Comparison of ENCODE assay signal across 9 cellular contexts in the genomic region with DNA sequence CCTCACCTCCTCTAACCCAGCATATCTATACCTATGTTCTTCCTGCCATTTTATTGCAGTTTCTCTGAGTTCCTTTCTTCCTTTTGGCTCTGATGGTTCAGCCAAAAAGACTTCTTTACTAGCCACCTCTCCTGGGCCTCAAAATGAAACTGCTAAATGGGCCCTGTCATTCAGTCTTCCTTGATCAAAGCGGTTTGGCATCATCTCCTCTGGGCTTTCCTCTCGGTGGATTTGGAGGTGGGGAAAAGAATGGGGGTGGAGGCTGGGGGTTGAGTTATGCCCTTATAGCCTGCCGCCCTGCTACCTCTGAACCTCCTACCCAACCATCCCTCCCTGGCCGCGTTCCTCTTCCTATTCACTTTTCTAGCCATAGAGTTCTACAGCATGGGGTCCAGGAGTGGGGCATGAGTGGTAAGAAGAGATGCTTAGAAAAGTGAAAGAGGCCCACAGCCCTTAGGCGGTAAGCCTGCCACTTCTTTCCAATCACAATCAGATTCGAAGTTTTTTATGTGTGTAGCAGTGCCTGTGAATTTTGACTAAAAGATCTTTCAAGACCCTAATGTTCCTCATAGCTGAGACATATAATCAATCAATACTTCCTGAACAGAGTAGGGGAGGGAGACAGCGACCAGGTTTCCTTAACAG. TPM values are rescaled to one million over a fixed set of nuclear protein-coding genes. Genes with fewer than 3 reads are reported as not detected.
DNase-seq lines count a peak whose midpoint lies in the region; ATAC-seq, FAIRE-seq and TF ChIP-seq lines count a peak whose summit lies in the region.
"Had no signal": no experiment of that assay in that cellular context is flagged by ENCODE, and none has a peak within 500 bp of the region (broad histone marks: within the 10 kb centered on the region; RNA-seq: fewer than 3 reads in every experiment).

No MANE protein-coding gene starts in this region.

- peaks cover 15 to 18% of the 10 kb centered on the region in 2 donors for H3K27me3 Mint-ChIP-seq in stimulated activated naive B cell treated with anti-CD40 and anti-IgM and Interleukin-4, amounts not matched to agents 10 μg/mL and 1 μg/mL and 100 μg/mL, for 72 hours

- H3K36me3 ChIP-seq in GM23248 (ENCODE audit: low read depth): peaks cover 12% of the 10 kb centered on the region; the same call in 1 of the 2 replicates
- H3K36me3 ChIP-seq in gastroesophageal sphincter: peaks cover 0 to 1% of the 10 kb centered on the region in 2 donors
- no peaks in the 10 kb centered on the region for H3K36me3 ChIP-seq in sigmoid colon
- no peaks in the 10 kb centered on the region for H3K36me3 ChIP-seq in small intestine (ENCODE audit: control insufficient read depth in 2 of 2, insufficient read depth in 2 of 2, low read length in 2 of 2)

- H3K4me3 Mint-ChIP-seq in stimulated activated naive B cell treated with anti-CD40 and anti-IgM and Interleukin-4, amounts not matched to agents 10 μg/mL and 1 μg/mL and 100 μg/mL, for 72 hours: no peak overlapping the region

- TF ChIP-seq EP300 in gastroesophageal sphincter (IDR thresholded peaks at IDR 0.05) (no peak), sigmoid colon (IDR thresholded peaks at IDR 0.05) (no peak)

- H3K9me3 ChIP-seq in GM23248 (ENCODE audit: low read depth): no peaks in the 10 kb centered on the region
- H3K9me3 ChIP-seq in gastroesophageal sphincter: no peaks in the 10 kb centered on the region
- no peaks in the 10 kb centered on the region for H3K9me3 ChIP-seq in sigmoid colon
- H3K9me3 ChIP-seq in small intestine (ENCODE audit: control insufficient read depth, low read depth): no peaks in the 10 kb centered on the region

- in situ Hi-C loops in GM23248 (cut with MboI): no loop called here

- H3K4me1 Mint-ChIP-seq in stimulated activated naive B cell treated with anti-CD40 and anti-IgM and Interleukin-4, amounts not matched to agents 10 μg/mL and 1 μg/mL and 100 μg/mL, for 72 hours: peaks cover 0 to 5% of the 10 kb centered on the region in 2 donors

- 85 to 88% methylated on average over 8 of the region's 8 CpGs for WGBS in GM23248 (ENCODE audit: low coverage in 1 of 2, low lambda C conversion rate in 2 of 2, missing lambda C conversion rate in 2 of 2), 2 experiments
- WGBS in gastroesophageal sphincter (ENCODE audit: low coverage in 1 of 2), 2 donors: 66 to 70% methylated on average over 3 to 7 of the region's 8 CpGs
- 71 to 85% methylated on average over 8 of the region's 8 CpGs for WGBS in sigmoid colon, 2 donors
- WGBS in small intestine, 3 donors: 68 to 78% (median 77%) methylated on average over 8 of the region's 8 CpGs

- H3K27ac ChIP-seq in GM23248 (peak overlapping the region; percentile 51), gastroesophageal sphincter (peak overlapping the region in 3 of 4 donors; percentile 84 to 91 (median 90)), sigmoid colon (peak overlapping the region; percentile 24 to 88 (median 80)), small intestine (ENCODE audit: low read depth in 1 of 2, low read length in 1 of 2) (peak overlapping the region in 1 of 2 donors; percentile 29)

- H3K4me1 ChIP-seq in GM23248 (ENCODE audit: insufficient read depth) (peaks cover 40% of the 10 kb centered on the region), gastroesophageal sphincter (peaks cover 0 to 69% (median 42%) of the 10 kb centered on the region in 3 donors), sigmoid colon (peaks cover 0 to 64% (median 45%) of the 10 kb centered on the region in 4 donors), small intestine (ENCODE audit: control insufficient read depth in 2 of 2, insufficient read depth in 1 of 2, low read depth in 1 of 2, low read length in 1 of 2) (peaks cover 10 to 14% of the 10 kb centered on the region in 2 donors)

- H3K4me2 ChIP-seq in GM23248 (ENCODE audit: unreplicated experiment): peak overlapping the region; percentile 74

- peak; percentile 23 for DNase-seq in GM23248
- no peak for DNase-seq in sigmoid colon
- DNase-seq in stimulated activated naive B cell treated with anti-CD40 and anti-IgM and Interleukin-4, amounts not matched to agents 10 μg/mL and 1 μg/mL and 100 μg/mL, for 72 hours: no peak
- DNase-seq in small intestine: no peak
- no peak for DNase-seq in erythroblast (lab: John Stamatoyannopoulos, UW)
- no peak for DNase-seq in activated T-cell treated with anti-CD3 and anti-CD28 coated beads for 4 hours
- DNase-seq: NCI-H1930 had no signal

- TF ChIP-seq POLR2A in gastroesophageal sphincter (IDR thresholded peaks at IDR 0.05) (no peak), sigmoid colon (IDR thresholded peaks at IDR 0.05) (no peak), erythroblast (IDR thresholded peaks at IDR 0.05; ENCODE audit: low read length) (no peak)

- H3K9ac ChIP-seq in GM23248: peak overlapping the region; percentile 83

- no peak for TF ChIP-seq CTCF in WI38 (IDR thresholded peaks at IDR 0.05; ENCODE audit: low read depth, low read length)
- TF ChIP-seq CTCF in gastroesophageal sphincter (IDR thresholded peaks at IDR 0.05): no peak
- TF ChIP-seq CTCF in sigmoid colon (IDR thresholded peaks at IDR 0.05): no peak

- H3K27ac Mint-ChIP-seq in stimulated activated naive B cell treated with anti-CD40 and anti-IgM and Interleukin-4, amounts not matched to agents 10 μg/mL and 1 μg/mL and 100 μg/mL, for 72 hours: no peak overlapping the region

- peak overlapping the region; percentile 38; the same call in 1 of the 2 replicates for H2AFZ ChIP-seq in GM23248

- intact Hi-C loops in sigmoid colon (cut with DNase I): loop anchor here (5.0 to 10.0 kb wide), 2 partner anchors 108 to 415 kb away; a partner anchor contains a TSS

- peaks cover 58% of the 10 kb centered on the region for H3K79me2 ChIP-seq in GM23248 (ENCODE audit: insufficient read depth)

- H3K4me3 ChIP-seq in GM23248 (peak overlapping the region; percentile 75), WI38 (ENCODE audit: low read depth, low read length) (peak overlapping the region; percentile 91), gastroesophageal sphincter (peak overlapping the region in 1 of 2 donors; percentile 81), sigmoid colon (peak overlapping the region in 3 of 4 donors; percentile 72 to 80 (median 77)), small intestine (ENCODE audit: low read depth in 1 of 2, low read length in 2 of 2) (no peak overlapping the region)

- H3F3A ChIP-seq in GM23248 (ENCODE audit: insufficient read depth): peaks cover 31% of the 10 kb centered on the region

- no peak for ATAC-seq in gastroesophageal sphincter
- no peak for ATAC-seq in stimulated activated naive B cell treated with anti-CD40 and anti-IgM and Interleukin-4, amounts not matched to agents 10 μg/mL and 1 μg/mL and 100 μg/mL, for 72 hours (replicated peaks)

- no peaks in the 10 kb centered on the region for H3K9me3 Mint-ChIP-seq in stimulated activated naive B cell treated with anti-CD40 and anti-IgM and Interleukin-4, amounts not matched to agents 10 μg/mL and 1 μg/mL and 100 μg/mL, for 72 hours

- no peaks in the 10 kb centered on the region for H3K27me3 ChIP-seq in GM23248 (replicated peaks; ENCODE audit: insufficient read depth)
- H3K27me3 ChIP-seq in gastroesophageal sphincter: peaks cover 15% of the 10 kb centered on the region
- H3K27me3 ChIP-seq in sigmoid colon: peaks cover 0 to 6% (median 0%) of the 10 kb centered on the region in 3 donors
- H3K27me3 ChIP-seq in small intestine (ENCODE audit: control insufficient read depth in 2 of 2, insufficient read depth in 2 of 2, low read length in 2 of 2): no peaks in the 10 kb centered on the region

- H3K36me3 Mint-ChIP-seq in stimulated activated naive B cell treated with anti-CD40 and anti-IgM and Interleukin-4, amounts not matched to agents 10 μg/mL and 1 μg/mL and 100 μg/mL, for 72 hours: no peaks in the 10 kb centered on the region

- no peak for FAIRE-seq in small intestine (lab: Jason Lieb, UNC)

- no peaks in the 10 kb centered on the region for H3K9me2 ChIP-seq in GM23248 (ENCODE audit: insufficient read depth)

- H4K20me1 ChIP-seq in GM23248 (ENCODE audit: insufficient read depth): no peaks in the 10 kb centered on the region

RNA-seq across cellular contexts. Expression of a gene that starts 2.5 kb away (rescaled TPM):
- total RNA-seq in GM23248 (2014; rRNA removed; shearing (Covaris generic)): 62.7 and 70.7 TPM in 2 replicates
- 17.8 and 19.3 TPM in 2 replicates for polyA plus RNA-seq in GM23248 (2016; fragmentation: Nextera tagmentation; extraction: Ambion mirVana)
- 10 to 100 TPM in 3 of 4 donors, 1 to 10 TPM in 1; 8.8 to 27.0 (median 17.8) TPM for total RNA-seq in gastroesophageal sphincter
- total RNA-seq in sigmoid colon: 1 to 10 TPM; 5.0 to 5.5 (median 5.1) TPM
- 1 to 10 TPM in 2 of 3 donors, under 1 TPM in 1; 0.23 to 7.8 (median 6.0) TPM for polyA plus RNA-seq in sigmoid colon
- polyA plus RNA-seq in small intestine: 10 to 100 TPM in 1 of 3 donors, 1 to 10 TPM in 1, under 1 TPM in 1; 0.45 to 15.1 (median 1.9) TPM

RNA-seq across cellular contexts. Expression of a gene that starts 23.0 kb away (rescaled TPM):
- 29.0 and 35.0 TPM in 2 replicates for total RNA-seq in GM23248 (2014; rRNA removed; shearing (Covaris generic))
- polyA plus RNA-seq in GM23248 (2016; fragmentation: Nextera tagmentation; extraction: Ambion mirVana) (14.1 and 14.5 TPM in 2 replicates), sigmoid colon (10 to 100 TPM; 37.8 to 46.7 (median 44.9) TPM), small intestine (10 to 100 TPM; 34.0 to 53.2 (median 49.5) TPM)
- total RNA-seq in gastroesophageal sphincter (10 to 100 TPM; 31.2 to 47.6 (median 43.1) TPM), sigmoid colon (10 to 100 TPM; 28.1 to 82.6 (median 59.8) TPM)

RNA-seq across cellular contexts. Expression of a gene that starts 30.1 kb away (rescaled TPM):
- total RNA-seq in GM23248 (2014; rRNA removed; shearing (Covaris generic)): 7.1 and 11.4 TPM in 2 replicates
- polyA plus RNA-seq in GM23248 (2016; fragmentation: Nextera tagmentation; extraction: Ambion mirVana) (2.2 and 3.4 TPM in 2 replicates), sigmoid colon (10 to 100 TPM in 2 of 3 donors, 1 to 10 TPM in 1; 7.4 to 11.9 (median 10.2) TPM), small intestine (1 to 10 TPM; 4.9 to 9.2 (median 6.5) TPM)
- total RNA-seq in gastroesophageal sphincter (10 to 100 TPM in 3 of 4 donors, 1 to 10 TPM in 1; 8.4 to 16.0 (median 13.2) TPM), sigmoid colon (10 to 100 TPM in 3 of 4 donors, 1 to 10 TPM in 1; 8.9 to 19.9 (median 12.9) TPM)

RNA-seq across cellular contexts. Expression of a gene that starts 50.7 kb away (rescaled TPM):
- total RNA-seq in GM23248 (2014; rRNA removed; shearing (Covaris generic)): 42.2 and 61.0 TPM in 2 replicates
- polyA plus RNA-seq in GM23248 (2016; fragmentation: Nextera tagmentation; extraction: Ambion mirVana): 80.1 and 84.1 TPM in 2 replicates
- 10 to 100 TPM; 39.7 to 49.2 (median 43.2) TPM for total RNA-seq in gastroesophageal sphincter
- total RNA-seq in sigmoid colon: 10 to 100 TPM; 33.3 to 61.7 (median 44.7) TPM
- polyA plus RNA-seq in sigmoid colon: 10 to 100 TPM; 33.3 to 66.7 (median 55.4) TPM
- polyA plus RNA-seq in small intestine: 10 to 100 TPM; 13.4 to 57.7 (median 15.1) TPM

RNA-seq across cellular contexts. Expression of a gene that starts 54.8 kb away (rescaled TPM):
- total RNA-seq in GM23248 (2014; rRNA removed; shearing (Covaris generic)): 217 and 263 TPM in 2 replicates
- polyA plus RNA-seq in GM23248 (2016; fragmentation: Nextera tagmentation; extraction: Ambion mirVana) (274 and 277 TPM in 2 replicates), sigmoid colon (100 to 1,000 TPM; 132 to 145 (median 141) TPM), small intestine (100 to 1,000 TPM in 1 of 3 donors, 10 to 100 TPM in 2; 84.0 to 166 (median 87.7) TPM)
- total RNA-seq in gastroesophageal sphincter (100 to 1,000 TPM; 125 to 182 (median 133) TPM), sigmoid colon (100 to 1,000 TPM; 113 to 179 (median 135) TPM)

Comparison
In these comparisons a context has a peak if more than half of its experiments do, and no peak if none do; other contexts are left out.
1. H3K4me3 ChIP-seq: peak in GM23248 (single experiment), WI38 (single experiment) and sigmoid colon (3 of 4); none in small intestine (0 of 2).